8 cellular contexts compared by ENCODE assay signal in genomic region chr17:48541574-48542113, GRCh38.
DNase-seq lines count a peak whose midpoint lies in the region; TF ChIP-seq lines count a peak whose summit lies in the region.

No MANE protein-coding gene starts in this region.

- peak overlapping the region; percentile 93 for H3K4me3 ChIP-seq in astrocyte of the spinal cord (ENCODE audit: low read depth, low read length)

- in situ Hi-C loops in astrocyte of the spinal cord (cut with HindIII; ENCODE audit: low sequenced_read_pairs): no loop called here

- DNase-seq in GM03348 (ENCODE audit: low spot score) (peak; percentile 89), RKO (ENCODE audit: low spot score) (peak; percentile 68), astrocyte of the spinal cord (ENCODE audit: low read depth, low spot score) (peak; percentile 77), islet precursor cell (peak; percentile 86), inferior parietal cortex (ENCODE audit: extremely low spot score) (no peak), NCI-H2171 treated with DMSO at 0.1 percent for 48 hours (lab: John Stamatoyannopoulos, UW) (no peak), NCI-H2171 (lab: John Stamatoyannopoulos, UW) (no peak)
- DNase-seq in stimulated activated CD4-positive, alpha-beta T cell treated with anti-CD3 and anti-CD28 coated beads, Interleukin-2, amount 100 ng/mL, for 48 hours: peak; percentile 29 to 31

- TF ChIP-seq CTCF in astrocyte of the spinal cord (IDR thresholded peaks at IDR 0.05; ENCODE audit: low read depth, low read length): no peak

Comparison
In these comparisons a context has a peak if more than half of its experiments do, and no peak if none do; other contexts are left out.
1. DNase-seq: peak in GM03348 (single experiment), RKO (single experiment), astrocyte of the spinal cord (single experiment), islet precursor cell (single experiment) and stimulated activated CD4-positive, alpha-beta T cell treated with anti-CD3 and anti-CD28 coated beads, Interleukin-2, amount 100 ng/mL, for 48 hours (2 of 2); none in inferior parietal cortex (single experiment), NCI-H2171 treated with DMSO at 0.1 percent for 48 hours (single experiment) and NCI-H2171 (single experiment).